In the genomic region with DNA sequence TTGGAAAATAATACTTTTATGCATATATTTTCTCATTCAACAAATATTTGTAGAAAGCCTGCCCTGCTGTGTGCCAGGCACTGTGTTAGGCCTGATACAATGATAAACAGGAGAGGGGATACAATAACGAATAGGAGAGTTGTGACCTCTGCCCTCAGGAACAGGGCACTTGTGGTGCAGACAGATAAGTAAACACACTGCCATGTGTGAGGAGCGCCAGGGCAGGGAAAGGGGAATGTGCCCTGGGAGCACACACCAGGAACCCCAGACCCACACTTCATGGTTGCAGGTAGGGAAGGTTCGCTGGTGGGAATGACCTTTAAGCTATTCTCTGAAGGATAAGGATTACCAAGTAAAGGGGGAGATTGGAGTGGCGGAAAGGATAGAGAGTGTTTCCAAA, we compare ENCODE assay signal across 32 cellular contexts. TPM values are rescaled to one million over a fixed set of nuclear protein-coding genes. Genes with fewer than 3 reads are reported as not detected.
DNase-seq lines count a peak whose midpoint lies in the region; ATAC-seq, FAIRE-seq and TF ChIP-seq lines count a peak whose summit lies in the region.
"Had no signal": no experiment of that assay in that cellular context is flagged by ENCODE, and none has a peak within 500 bp of the region (broad histone marks: within the 10 kb centered on the region; RNA-seq: fewer than 3 reads in every experiment).

No MANE protein-coding gene starts in this region.

- no peak overlapping the region for H3K27ac ChIP-seq in GM23338 (ENCODE audit: low read depth)
- H3K27ac ChIP-seq in K562 (ENCODE audit: extremely low read depth, low read depth, low read length) = no peak overlapping the region
- H3K27ac ChIP-seq in prostate gland = peak overlapping the region; percentile 20 to 69
- no peak overlapping the region for H3K27ac ChIP-seq in substantia nigra (ENCODE audit: low read depth, low read length, poor library complexity, severe bottlenecking)
- H3K27ac ChIP-seq: body of pancreas, WERI-Rb-1 had no signal

- H2AFZ ChIP-seq in GM23338 (peak overlapping the region; percentile 33; the same call in 1 of the 2 replicates), K562 (ENCODE audit: low read depth, low read length) (no peak overlapping the region)

- H3K4me3 Mint-ChIP-seq in GM23338 = no peak overlapping the region
- H3K4me3 Mint-ChIP-seq: activated T-cell treated with anti-CD3 and anti-CD28 coated beads, Interleukin-2, amount 50 U/mL, for 24 hours; natural killer cell treated with Interleukin-12 subunit alpha and Interleukin-12 subunit beta and Interleukin-15 and Interleukin-18, amount 100 ng/mL, for 72 hours; stimulated activated effector memory CD8-positive, alpha-beta T cell treated with anti-CD3 and anti-CD28 coated beads, Interleukin-12 subunit alpha, Interleukin-12 subunit beta, amount 100 ng/mL, for 72 hours; T-helper 2 cell treated with Interferon-gamma antibody and Interleukin-4, amounts not matched to agents 5 μg/mL and 100 μg/mL, for 36 hours had no signal

- no TSS peak for BruUV-seq in K562 (replicated peaks; lab: Mats Ljungman, UMichigan)

- H3K27ac Mint-ChIP-seq in GM23338 = no peak overlapping the region
- H3K27ac Mint-ChIP-seq: activated T-cell treated with anti-CD3 and anti-CD28 coated beads, Interleukin-2, amount 50 U/mL, for 24 hours; natural killer cell treated with Interleukin-12 subunit alpha and Interleukin-12 subunit beta and Interleukin-15 and Interleukin-18, amount 100 ng/mL, for 72 hours; stimulated activated effector memory CD8-positive, alpha-beta T cell treated with anti-CD3 and anti-CD28 coated beads, Interleukin-12 subunit alpha, Interleukin-12 subunit beta, amount 100 ng/mL, for 72 hours; T-helper 2 cell treated with Interferon-gamma antibody and Interleukin-4, amounts not matched to agents 5 μg/mL and 100 μg/mL, for 36 hours had no signal

- WGBS in K562 (ENCODE audit: insufficient coverage, low coverage, missing lambda C conversion rate) = 22% methylated on average over 4 of the region's 4 CpGs
- WGBS in prostate gland = 84% methylated on average over 4 of the region's 4 CpGs
- WGBS in lower leg skin, 2 donors = 52 to 55% methylated on average over 4 of the region's 4 CpGs

- TF ChIP-seq CTCF in GM23338 (conservative IDR thresholded peaks at IDR 0.05; ENCODE audit: low read depth in 2 of 2) = no peak
- TF ChIP-seq CTCF in K562 (IDR thresholded peaks at IDR 0.05 in 2 of 3, conservative IDR thresholded peaks at IDR 0.05 in 1 of 3; ENCODE audit: insufficient read depth in 2 of 3, low read depth in 1 of 3, low read length in 3 of 3) = no peak
- no peak for TF ChIP-seq CTCF in prostate gland (IDR thresholded peaks at IDR 0.05)
- TF ChIP-seq CTCF in lower leg skin (IDR thresholded peaks at IDR 0.05) = no peak

- TF ChIP-seq RAD21 in K562 (CRISPR knock-in tag; conservative IDR thresholded peaks at IDR 0.05 in 1 of 2, IDR thresholded peaks at IDR 0.05 in 1 of 2) = no peak

- no peaks in the 10 kb centered on the region for H3K27me3 ChIP-seq in GM23338 (ENCODE audit: insufficient read depth)
- H3K27me3 ChIP-seq in K562 (ENCODE audit: control insufficient read depth in 2 of 2, insufficient read depth in 2 of 2, low read length in 2 of 2) = no peaks in the 10 kb centered on the region
- no peaks in the 10 kb centered on the region for H3K27me3 ChIP-seq in prostate gland (replicated peaks; ENCODE audit: insufficient read depth)
- H3K27me3 ChIP-seq: body of pancreas, foreskin keratinocyte, left lung had no signal

- TF ChIP-seq EP300 in K562 (IDR thresholded peaks at IDR 0.05; ENCODE audit: low read length) = no peak

- H3K36me3 ChIP-seq in GM23338 (ENCODE audit: insufficient read depth) (no peaks in the 10 kb centered on the region), K562 (ENCODE audit: control insufficient read depth, insufficient read depth, low read length) (no peaks in the 10 kb centered on the region), prostate gland (no peaks in the 10 kb centered on the region)
- H3K36me3 ChIP-seq: left lung, WERI-Rb-1 had no signal

- in situ Hi-C loops in K562 (cut with MboI) = no loop called here

- H3K4me3 ChIP-seq in GM23338 (no peak overlapping the region), K562 (no peak overlapping the region), prostate gland (no peak overlapping the region), lower leg skin (ENCODE audit: low read depth, poor library complexity, severe bottlenecking) (no peak overlapping the region)
- H3K4me3 ChIP-seq: body of pancreas, left lung had no signal

- no peaks in the 10 kb centered on the region for H3K9me1 ChIP-seq in K562 (ENCODE audit: control insufficient read depth, insufficient read depth, low read length)

- H3K79me2 ChIP-seq in GM23338 (replicated peaks; ENCODE audit: insufficient read depth) = no peaks in the 10 kb centered on the region
- H3K79me2 ChIP-seq in K562 (ENCODE audit: control insufficient read depth, insufficient read depth, low read length) = no peaks in the 10 kb centered on the region

- ATAC-seq in GM23338 (no peak), K562 (no peak), left colon (no peak), HG03432 (IDR thresholded peaks at IDR 0.05; ENCODE audit: unreplicated experiment) (no peak)
- ATAC-seq: body of pancreas; foreskin keratinocyte; left lung; natural killer cell treated with Interleukin-12 subunit alpha and Interleukin-12 subunit beta and Interleukin-15 and Interleukin-18, amount 100 ng/mL, for 72 hours; stimulated activated effector memory CD8-positive, alpha-beta T cell treated with anti-CD3 and anti-CD28 coated beads, Interleukin-12 subunit alpha, Interleukin-12 subunit beta, amount 100 ng/mL, for 72 hours had no signal

- H4K20me1 ChIP-seq in GM23338 (replicated peaks; ENCODE audit: insufficient read depth) (no peaks in the 10 kb centered on the region), K562 (replicated peaks; ENCODE audit: control insufficient read depth, insufficient read depth, low read length) (no peaks in the 10 kb centered on the region)

- H3K36me3 Mint-ChIP-seq in GM23338 (ENCODE audit: low read depth) = no peaks in the 10 kb centered on the region
- H3K36me3 Mint-ChIP-seq: natural killer cell treated with Interleukin-12 subunit alpha and Interleukin-12 subunit beta and Interleukin-15 and Interleukin-18, amount 100 ng/mL, for 72 hours; stimulated activated effector memory CD8-positive, alpha-beta T cell treated with anti-CD3 and anti-CD28 coated beads, Interleukin-12 subunit alpha, Interleukin-12 subunit beta, amount 100 ng/mL, for 72 hours had no signal

- H3K4me2 ChIP-seq in GM23338 = no peak overlapping the region
- H3K4me2 ChIP-seq in K562 (ENCODE audit: insufficient read depth, low read length) = no peak overlapping the region

- intact Hi-C loops in K562 (cut with micrococcal nuclease) = no loop called here
- intact Hi-C loops in left colon (cut with DNase I, micrococcal nuclease) = no loop called here
- intact Hi-C loops in prostate gland (cut with DNase I) = no loop called here
- intact Hi-C loops in lower leg skin (cut with DNase I; ENCODE audit: low total_unique reads) = no loop called here

- no peak for TF ChIP-seq POLR2A in K562 (conservative IDR thresholded peaks at IDR 0.05)
- no peak for TF ChIP-seq POLR2A in prostate gland (IDR thresholded peaks at IDR 0.05)
- TF ChIP-seq POLR2A in lower leg skin (IDR thresholded peaks at IDR 0.05) = no peak

- H3K9me3 ChIP-seq in K562 (replicated peaks; ENCODE audit: control insufficient read depth, insufficient read depth, low read depth, low read length) (no peaks in the 10 kb centered on the region), prostate gland (no peaks in the 10 kb centered on the region)
- H3K9me3 ChIP-seq: body of pancreas, left lung had no signal

- no peak for FAIRE-seq in K562 (lab: Jason Lieb, UNC)
- FAIRE-seq: D721Med, urothelium cell line had no signal

- peaks cover 24% of the 10 kb centered on the region for H3K4me1 Mint-ChIP-seq in GM23338
- H3K4me1 Mint-ChIP-seq: stimulated activated effector memory CD8-positive, alpha-beta T cell treated with anti-CD3 and anti-CD28 coated beads, Interleukin-12 subunit alpha, Interleukin-12 subunit beta, amount 100 ng/mL, for 72 hours had no signal

- H3K9me3 Mint-ChIP-seq in GM23338 = no peaks in the 10 kb centered on the region

- H3K4me1 ChIP-seq in GM23338 (ENCODE audit: insufficient read depth) (peaks cover 31% of the 10 kb centered on the region), K562 (replicated peaks in 1 of 2; ENCODE audit: control insufficient read depth in 2 of 2, insufficient read depth in 2 of 2, low read length in 2 of 2) (peaks cover 4 to 6% of the 10 kb centered on the region in 2 experiments; a peak in 3 of 5 replicates), prostate gland (replicated peaks) (peaks cover 13% of the 10 kb centered on the region)

- DNase-seq in GM23338 (ENCODE audit: low spot score) (no peak), K562 (ENCODE audit: extremely low read depth in 1 of 4, low spot score in 3 of 4) (no peak), left colon (peak; percentile 31 to 38), prostate gland (ENCODE audit: low spot score) (no peak), substantia nigra (lab: John Stamatoyannopoulos, UW) (no peak), lower leg skin (ENCODE audit: low spot score in 2 of 2) (no peak)
- DNase-seq in stimulated activated CD8-positive, alpha-beta memory T cell treated with anti-CD3 and anti-CD28 coated beads, Interleukin-4, amount 100 ng/mL, for 48 hours = no peak
- DNase-seq: activated CD4-positive, alpha-beta T cell treated with anti-CD3 and anti-CD28 coated beads for 48 hours; activated T-cell treated with anti-CD3 and anti-CD28 coated beads, Interleukin-2, amount 50 U/mL, for 24 hours; body of pancreas; effector CD8-positive, alpha-beta T cell; foreskin keratinocyte; HCEC 1CT; KG1; left lung; midbrain; MM.1S; NCI-H1417 treated with DMSO at 0.1 percent for 48 hours; NCI-H446; SHP77; stimulated activated CD4-positive, alpha-beta T cell treated with anti-CD3 and anti-CD28 coated beads, Interleukin-4, amount 100 ng/mL, for 1 hour; WERI-Rb-1 had no signal

- H3K27me3 Mint-ChIP-seq in GM23338 (ENCODE audit: insufficient read depth, low read depth, poor library complexity) = no peaks in the 10 kb centered on the region
- H3K27me3 Mint-ChIP-seq: activated T-cell treated with anti-CD3 and anti-CD28 coated beads, Interleukin-2, amount 50 U/mL, for 24 hours; natural killer cell treated with Interleukin-12 subunit alpha and Interleukin-12 subunit beta and Interleukin-15 and Interleukin-18, amount 100 ng/mL, for 72 hours had no signal

- POLR2A ChIA-PET in K562 (lab: Yijun Ruan, JAX) = no interaction called here

- CTCF ChIA-PET in K562 (lab: Yijun Ruan, JAX; ENCODE audit: low intra/inter-chr PET ratio) = no interaction called here

- H3K9me2 ChIP-seq in GM23338 (ENCODE audit: insufficient read depth) = no peaks in the 10 kb centered on the region

- H3F3A ChIP-seq in GM23338 (replicated peaks; ENCODE audit: low read depth) = no peaks in the 10 kb centered on the region

- no peak overlapping the region for H3K9ac ChIP-seq in K562 (ENCODE audit: insufficient read depth in 1 of 2, low read depth in 2 of 2, low read length in 2 of 2)

RNA-seq across cellular contexts. Expression of a gene that starts 42.2 kb away (rescaled TPM):
- total RNA-seq in GM23338 (2014; rRNA removed; shearing (Covaris generic)) = not detected in 2 replicates
- polyA plus RNA-seq in GM23338 (2016; fragmentation: Nextera tagmentation; extraction: Ambion mirVana) = not detected in 2 replicates
- total RNA-seq in K562 (2011; cell fraction: chromatin; rRNA removed; ENCODE audit: low replicate concordance) = not detected in 2 replicates
- total RNA-seq in K562 (2011; cell fraction: nucleolus; rRNA removed) = not detected in 2 replicates
- total RNA-seq in K562 (2011; cell fraction: nucleoplasm; rRNA removed) = not detected in 2 replicates
- total RNA-seq in K562 (2014; rRNA removed) = 0.04 and 0.05 TPM in 2 replicates
- total RNA-seq in K562 (2014; rRNA removed; fragmentation: Illumina TruSeq; extraction: Trizol) = 0.04 and 0.06 TPM in 2 replicates
- total RNA-seq in K562 (2015; rRNA removed; fragmentation: Illumina TruSeq; extraction: Trizol) = not detected in 2 replicates
- total RNA-seq in K562 (2021) = not detected in 2 replicates
- 0.01 TPM in 1 of 2 replicates, not detected in the other for polyA plus RNA-seq in K562 (2011; rRNA removed)
- not detected in 2 replicates for polyA plus RNA-seq in K562 (2011; cell fraction: cytosol; rRNA removed)
- not detected in 2 replicates for polyA plus RNA-seq in K562 (2011; cell fraction: nucleus; rRNA removed)
- 0.04 and 0.25 TPM in 2 replicates for polyA plus RNA-seq in K562 (2012)
- polyA plus RNA-seq in K562 (2014; fragmentation: Illumina TruSeq; extraction: Trizol) = 0.03 TPM in 1 of 2 replicates, not detected in the other
- under 1 TPM; 0.04 to 0.06 TPM for polyA plus RNA-seq in K562 (2014; fragmentation: Nextera tagmentation; extraction: Ambion mirVana)
- polyA plus RNA-seq in K562 (2014; rRNA removed) = 0.07 TPM in 1 of 2 replicates, not detected in the other
- not detected in 2 replicates for polyA minus RNA-seq in K562 (2011; rRNA and poly(A)+ RNA removed)
- not detected in 2 replicates for polyA minus RNA-seq in K562 (2011; cell fraction: cytosol; rRNA and poly(A)+ RNA removed)
- polyA minus RNA-seq in K562 (2011; cell fraction: nucleus; rRNA and poly(A)+ RNA removed) = not detected in 2 replicates
- total RNA-seq in left colon = not detected
- total RNA-seq in prostate gland = 1 to 10 TPM in 1 of 2 donors, under 1 TPM in 1; 0.23 to 2.1 TPM
- total RNA-seq in lower leg skin = 1,000 to 10,000 TPM in 1 of 4 donors, 100 to 1,000 TPM in 3; 519 to 1,039 (median 786) TPM
- total RNA-seq: body of pancreas; chondrocyte; HT1080; left lung; natural killer cell treated with Interleukin-12 subunit alpha and Interleukin-12 subunit beta and Interleukin-15 and Interleukin-18, amount 100 ng/mL, for 72 hours; osteoblast; renal cortical epithelial cell had no signal

Comparison
In these comparisons a context has a peak if more than half of its experiments do, and no peak if none do; other contexts are left out.
1. DNase-seq: peak in left colon (2 of 2); none in GM23338 (single experiment), K562 (0 of 4), prostate gland (single experiment), substantia nigra (0 of 49), lower leg skin (0 of 2) and stimulated activated CD8-positive, alpha-beta memory T cell treated with anti-CD3 and anti-CD28 coated beads, Interleukin-4, amount 100 ng/mL, for 48 hours (single experiment).
2. H3K27ac ChIP-seq: peak in prostate gland (2 of 2); none in GM23338 (single experiment), K562 (single experiment) and substantia nigra (single experiment).
3. RNA of a gene that starts 42.2 kb away (total RNA-seq): 519 to 1,039 TPM in lower leg skin; 0.23 to 2.1 TPM in prostate gland, 0.04 to 0.06 TPM in K562, not detected in left colon and not detected in GM23338; every median in the first group is over 100 times any median in the second.